In genomic region chr11:82995754-82996398, GRCh38 we compare ENCODE assay signal across 8 cellular contexts.
DNase-seq lines count a peak whose midpoint lies in the region; ATAC-seq lines count a peak whose summit lies in the region.

No MANE protein-coding gene starts in this region.

- H2AK5ac ChIP-seq in trophoblast cell (ENCODE audit: low read length), result no peak overlapping the region

- peak overlapping the region; percentile 51 for H3K27ac ChIP-seq in epithelial cell of prostate
- no peak overlapping the region for H3K27ac ChIP-seq in trophoblast cell (ENCODE audit: low read depth, low read length)

- no peaks in the 10 kb centered on the region for H3K27me3 ChIP-seq in trophoblast cell (ENCODE audit: insufficient read depth, low read length)

- H2BK12ac ChIP-seq in trophoblast cell (ENCODE audit: low read length), result no peak overlapping the region

- WGBS in trophoblast cell (ENCODE audit: extremely low coverage, insufficient coverage, insufficient read length), result no CpG with 5 or more reads among the region's 4 CpGs

- peaks cover 18% of the 10 kb centered on the region for H3K36me3 Mint-ChIP-seq in activated naive CD4-positive, alpha-beta T cell treated with anti-CD3 and anti-CD28 coated beads, Interleukin-2, amount 50 U/mL, for 24 hours

- no peaks in the 10 kb centered on the region for H3K9me3 Mint-ChIP-seq in activated naive CD4-positive, alpha-beta T cell treated with anti-CD3 and anti-CD28 coated beads, Interleukin-2, amount 50 U/mL, for 24 hours

- no peak overlapping the region for H3K14ac ChIP-seq in trophoblast cell (ENCODE audit: low read length)

- peaks cover 15 to 17% of the 10 kb centered on the region in 2 experiments for H3K4me1 ChIP-seq in trophoblast cell (ENCODE audit: control insufficient read depth in 1 of 2, insufficient read depth in 2 of 2, low read length in 2 of 2)

- no peak overlapping the region for H4K12ac ChIP-seq in trophoblast cell (ENCODE audit: low read depth, low read length)

- peaks cover 49% of the 10 kb centered on the region for H3K4me1 Mint-ChIP-seq in activated naive CD4-positive, alpha-beta T cell treated with anti-CD3 and anti-CD28 coated beads, Interleukin-2, amount 50 U/mL, for 24 hours

- H3K4ac ChIP-seq in trophoblast cell (ENCODE audit: low read depth, low read length), result no peak overlapping the region

- no peak overlapping the region for H2BK5ac ChIP-seq in trophoblast cell (ENCODE audit: low read depth, low read length, poor library complexity)

- H4K91ac ChIP-seq in trophoblast cell (ENCODE audit: low read depth, low read length), result no peak overlapping the region

- in situ Hi-C loops in KBM-7 (cut with MboI; ENCODE audit: low pct_unique_long_range_greater_than_20kb, low sequenced_read_pairs), result no loop called here

- DNase-seq in activated naive CD4-positive, alpha-beta T cell (lab: John Stamatoyannopoulos, UW), result no peak
- DNase-seq in epithelial cell of prostate (ENCODE audit: low read depth, low spot score) (no peak), stromal cell of bone marrow (ENCODE audit: low read depth) (peak; percentile 62), trophoblast cell (no peak), KBM-7 (no peak), HuH-7.5 (ENCODE audit: low spot score) (no peak)

- H2BK120ac ChIP-seq in trophoblast cell (ENCODE audit: insufficient read depth, low read length, poor library complexity), result no peak overlapping the region

- H3K27ac Mint-ChIP-seq in activated naive CD4-positive, alpha-beta T cell treated with anti-CD3 and anti-CD28 coated beads, Interleukin-2, amount 50 U/mL, for 24 hours, result peak overlapping the region; percentile 56

- no peaks in the 10 kb centered on the region for H3K36me3 ChIP-seq in trophoblast cell (ENCODE audit: control insufficient read depth in 1 of 2, insufficient read depth in 2 of 2, low read length in 2 of 2)

- no peak overlapping the region for H3K23ac ChIP-seq in trophoblast cell (ENCODE audit: low read length)

- H3K79me1 ChIP-seq in trophoblast cell (ENCODE audit: low read length), result no peaks in the 10 kb centered on the region

- H3K27me3 Mint-ChIP-seq in activated naive CD4-positive, alpha-beta T cell treated with anti-CD3 and anti-CD28 coated beads, Interleukin-2, amount 50 U/mL, for 24 hours, result no peaks in the 10 kb centered on the region

- H3K4me3 ChIP-seq in trophoblast cell (ENCODE audit: low read depth, low read length), result no peak overlapping the region

- no peak overlapping the region for H3K9ac ChIP-seq in trophoblast cell (ENCODE audit: low read length)

- H3K4me2 ChIP-seq in trophoblast cell (ENCODE audit: low read length), result no peak overlapping the region

- no peaks in the 10 kb centered on the region for H3K79me2 ChIP-seq in trophoblast cell (ENCODE audit: control insufficient read depth, insufficient read depth, low read length, poor library complexity)

- H2AFZ ChIP-seq in trophoblast cell (ENCODE audit: insufficient read depth, low read length, poor library complexity), result no peak overlapping the region

- H3K9me3 ChIP-seq in trophoblast cell (ENCODE audit: insufficient read depth, low read depth, low read length), result no peaks in the 10 kb centered on the region

- peak overlapping the region; percentile 28 for H3K4me3 Mint-ChIP-seq in activated naive CD4-positive, alpha-beta T cell treated with anti-CD3 and anti-CD28 coated beads, Interleukin-2, amount 50 U/mL, for 24 hours

- H3K18ac ChIP-seq in trophoblast cell (ENCODE audit: low read length), result no peak overlapping the region

- H4K8ac ChIP-seq in trophoblast cell (ENCODE audit: low read depth, low read length), result no peak overlapping the region

- ATAC-seq in HG03442 (IDR thresholded peaks at IDR 0.05; ENCODE audit: unreplicated experiment), result peak; percentile 44
